In genomic region chr7:85160223-85160622, GRCh38 we compare ENCODE assay signal across 10 cellular contexts. TPM values are rescaled to one million over a fixed set of nuclear protein-coding genes. Genes with fewer than 3 reads are reported as not detected.
DNase-seq lines count a peak whose midpoint lies in the region; ATAC-seq, FAIRE-seq and TF ChIP-seq lines count a peak whose summit lies in the region.
"Had no signal": no experiment of that assay in that cellular context is flagged by ENCODE, and none has a peak within 500 bp of the region (broad histone marks: within the 10 kb centered on the region; RNA-seq: fewer than 3 reads in every experiment).

No MANE protein-coding gene starts in this region.

- H3K27ac Mint-ChIP-seq in T-helper 17 cell, result no peak overlapping the region
- H3K27ac Mint-ChIP-seq: CD8-positive, alpha-beta T cell had no signal

- H3K36me3 ChIP-seq in gastroesophageal sphincter, result no peaks in the 10 kb centered on the region

- no peak overlapping the region for H3K4me3 Mint-ChIP-seq in T-helper 17 cell
- H3K4me3 Mint-ChIP-seq: CD8-positive, alpha-beta T cell had no signal

- H3K27ac ChIP-seq in gastroesophageal sphincter, result no peak overlapping the region

- H3K36me3 Mint-ChIP-seq in T-helper 17 cell (ENCODE audit: low read depth), result no peaks in the 10 kb centered on the region
- H3K36me3 Mint-ChIP-seq: CD8-positive, alpha-beta T cell had no signal

- FAIRE-seq in D721Med (lab: Jason Lieb, UNC), result no peak

- no peaks in the 10 kb centered on the region for H3K4me1 ChIP-seq in gastroesophageal sphincter

- no peaks in the 10 kb centered on the region for H3K27me3 ChIP-seq in gastroesophageal sphincter

- TF ChIP-seq EP300 in gastroesophageal sphincter (IDR thresholded peaks at IDR 0.05), result no peak

- 82 to 90% methylated on average over 3 to 5 of the region's 5 CpGs for WGBS in gastroesophageal sphincter (ENCODE audit: low coverage in 1 of 2), 2 donors

- ATAC-seq in HG02973 (IDR thresholded peaks at IDR 0.05; ENCODE audit: unreplicated experiment), result peak; percentile 96
- no peak for ATAC-seq in gastroesophageal sphincter
- ATAC-seq in T-helper 17 cell, result no peak
- ATAC-seq: CD8-positive, alpha-beta T cell had no signal

- TF ChIP-seq POLR2A in gastroesophageal sphincter (IDR thresholded peaks at IDR 0.05), result no peak

- TF ChIP-seq CTCF in D721Med (IDR thresholded peaks at IDR 0.05; ENCODE audit: insufficient read depth, missing control alignments) (no peak), gastroesophageal sphincter (IDR thresholded peaks at IDR 0.05) (no peak)

- H3K9me3 ChIP-seq in gastroesophageal sphincter, result no peaks in the 10 kb centered on the region
- no peaks in the 10 kb centered on the region for H3K9me3 ChIP-seq in T-helper 17 cell (ENCODE audit: control insufficient read depth, low read length, poor library complexity, severe bottlenecking)

- H3K4me3 ChIP-seq in gastroesophageal sphincter, result no peak overlapping the region

- no peaks in the 10 kb centered on the region for H3K27me3 Mint-ChIP-seq in T-helper 17 cell

- H3K4me1 Mint-ChIP-seq in T-helper 17 cell, result no peaks in the 10 kb centered on the region

- peak; percentile 16 for DNase-seq in stimulated activated CD4-positive, alpha-beta T cell treated with anti-CD3 and anti-CD28 coated beads, Interleukin-15, amount 100 ng/mL, for 24 hours
- no peak for DNase-seq in stimulated activated CD4-positive, alpha-beta T cell treated with anti-CD3 and anti-CD28 coated beads, Interleukin-4, amount 100 ng/mL, for 1 hour
- peak; percentile 72 for DNase-seq in SIG-M5 treated with dmso at 0.1 percent for 504 hours (lab: John Stamatoyannopoulos, UW; ENCODE audit: unreplicated experiment)
- no peak for DNase-seq in D721Med (ENCODE audit: insufficient read length, low spot score)
- DNase-seq in CD1c-positive myeloid dendritic cell (ENCODE audit: extremely low spot score), result no peak
- no peak for DNase-seq in T-helper 17 cell
- DNase-seq: CD8-positive, alpha-beta T cell; Kasumi-1 had no signal

RNA-seq across cellular contexts. Expression of gene SEMA3D, which starts 26.6 kb away (rescaled TPM):
- total RNA-seq in gastroesophageal sphincter (10 to 100 TPM in 2 of 4 donors, 1 to 10 TPM in 1, under 1 TPM in 1; 0.27 to 24.6 (median 6.5) TPM), T-helper 17 cell (under 1 TPM in 1 of 2 donors, not detected in 1; 0.12 TPM)
- total RNA-seq: CD8-positive, alpha-beta T cell had no signal

Comparison
In these comparisons a context has a peak if more than half of its experiments do, and no peak if none do; other contexts are left out.
1. DNase-seq: peak in stimulated activated CD4-positive, alpha-beta T cell treated with anti-CD3 and anti-CD28 coated beads, Interleukin-15, amount 100 ng/mL, for 24 hours (single experiment) and SIG-M5 treated with dmso at 0.1 percent for 504 hours (single experiment); none in stimulated activated CD4-positive, alpha-beta T cell treated with anti-CD3 and anti-CD28 coated beads, Interleukin-4, amount 100 ng/mL, for 1 hour (single experiment), D721Med (single experiment), CD1c-positive myeloid dendritic cell (single experiment) and T-helper 17 cell (0 of 3).